ENCODE assay signal across 8 cellular contexts in genomic region chr1:159923203-159924024, GRCh38.
DNase-seq lines count a peak whose midpoint lies in the region; FAIRE-seq and TF ChIP-seq lines count a peak whose summit lies in the region.

No MANE protein-coding gene starts in this region.

- peak overlapping the region; percentile 56 for H3K9ac ChIP-seq in ES-I3 (ENCODE audit: low read depth, low read length)

- peak; percentile 92 for DNase-seq in H54 (ENCODE audit: insufficient read length, low spot score)
- no peak for DNase-seq in LNCaP clone FGC (ENCODE audit: low read depth)
- DNase-seq in amniotic stem cell (lab: John Stamatoyannopoulos, UW): peak; percentile 68
- peak; percentile 56 to 62 for DNase-seq in stimulated activated CD4-positive, alpha-beta T cell treated with anti-CD3 and anti-CD28 coated beads, Interleukin-12 subunit alpha, Interleukin-12 subunit beta, amount 100 ng/mL, for 24 hours (ENCODE audit: low read depth in 2 of 2)
- DNase-seq in NCI-H2171 (lab: John Stamatoyannopoulos, UW): no peak

- peak overlapping the region; percentile 98 for H3K27ac Mint-ChIP-seq in T-helper 1 cell treated with Interleukin-12 subunit alpha and Interleukin-12 subunit beta and Interleukin-4 antibody, amounts not matched to agents 30 μg/mL and 1 μg/mL, for 36 hours

- peaks cover 55% of the 10 kb centered on the region for H3K4me1 Mint-ChIP-seq in T-helper 1 cell treated with Interleukin-12 subunit alpha and Interleukin-12 subunit beta and Interleukin-4 antibody, amounts not matched to agents 30 μg/mL and 1 μg/mL, for 36 hours (ENCODE audit: low read depth)

- H3K4me3 Mint-ChIP-seq in T-helper 1 cell treated with Interleukin-12 subunit alpha and Interleukin-12 subunit beta and Interleukin-4 antibody, amounts not matched to agents 30 μg/mL and 1 μg/mL, for 36 hours: peak overlapping the region; percentile 94

- H3K9me3 ChIP-seq in ES-I3 (ENCODE audit: control insufficient read depth, insufficient read depth, low read length) (no peaks in the 10 kb centered on the region), iPS-18c (ENCODE audit: control insufficient read depth, insufficient read depth, low read length) (no peaks in the 10 kb centered on the region)

- H3K4me1 ChIP-seq in ES-I3 (ENCODE audit: insufficient read depth, low read length): peaks cover 21% of the 10 kb centered on the region

- H3K4me3 ChIP-seq in LNCaP clone FGC (ENCODE audit: low read depth, low read length): peak overlapping the region; percentile 95
- peak overlapping the region; percentile 86 for H3K4me3 ChIP-seq in iPS-18c (ENCODE audit: insufficient read depth, low read depth, low read length)

- peak; percentile 67 for TF ChIP-seq POLR2A in H54 (IDR thresholded peaks at IDR 0.05; ENCODE audit: low read depth, low read length)

- no peaks in the 10 kb centered on the region for H3K27me3 Mint-ChIP-seq in T-helper 1 cell treated with Interleukin-12 subunit alpha and Interleukin-12 subunit beta and Interleukin-4 antibody, amounts not matched to agents 30 μg/mL and 1 μg/mL, for 36 hours (ENCODE audit: low read depth)

- no peak for FAIRE-seq in H54 (lab: Jason Lieb, UNC)

- no peaks in the 10 kb centered on the region for H3K36me3 ChIP-seq in ES-I3 (ENCODE audit: insufficient read depth, low read length)

- no peak for TF ChIP-seq CTCF in LNCaP clone FGC (IDR thresholded peaks at IDR 0.05; ENCODE audit: control insufficient read depth, extremely low read depth, insufficient read depth)

- no peaks in the 10 kb centered on the region for H3K9me3 Mint-ChIP-seq in T-helper 1 cell treated with Interleukin-12 subunit alpha and Interleukin-12 subunit beta and Interleukin-4 antibody, amounts not matched to agents 30 μg/mL and 1 μg/mL, for 36 hours

- peaks cover 30% of the 10 kb centered on the region for H3K36me3 Mint-ChIP-seq in T-helper 1 cell treated with Interleukin-12 subunit alpha and Interleukin-12 subunit beta and Interleukin-4 antibody, amounts not matched to agents 30 μg/mL and 1 μg/mL, for 36 hours (ENCODE audit: low read depth)

Comparison
In these comparisons a context has a peak if more than half of its experiments do, and no peak if none do; other contexts are left out.
1. DNase-seq: peak in H54 (single experiment), amniotic stem cell (single experiment) and stimulated activated CD4-positive, alpha-beta T cell treated with anti-CD3 and anti-CD28 coated beads, Interleukin-12 subunit alpha, Interleukin-12 subunit beta, amount 100 ng/mL, for 24 hours (2 of 2); none in LNCaP clone FGC (single experiment) and NCI-H2171 (single experiment).